ENCODE assay signal across 8 cellular contexts in genomic region chr3:37546876-37547275, GRCh38.
DNase-seq lines count a peak whose midpoint lies in the region; ATAC-seq and TF ChIP-seq lines count a peak whose summit lies in the region.

No MANE protein-coding gene starts in this region.

- H3K4me3 Mint-ChIP-seq in T-cell, result no peak overlapping the region

- no peak for TF ChIP-seq EP300 in suprapubic skin (IDR thresholded peaks at IDR 0.05)

- no peaks in the 10 kb centered on the region for H3K9me3 ChIP-seq in mammary epithelial cell (replicated peaks; ENCODE audit: insufficient read depth, low read length)
- no peaks in the 10 kb centered on the region for H3K9me3 ChIP-seq in suprapubic skin

- H2AFZ ChIP-seq in mammary epithelial cell (ENCODE audit: low read depth, low read length), result no peak overlapping the region

- no peaks in the 10 kb centered on the region for H3K4me1 Mint-ChIP-seq in T-cell

- no peak overlapping the region for H3K27ac ChIP-seq in mammary epithelial cell (ENCODE audit: insufficient read depth, low read depth, low read length)
- H3K27ac ChIP-seq in suprapubic skin, result no peak overlapping the region

- H4K20me1 ChIP-seq in mammary epithelial cell (ENCODE audit: insufficient read depth, low read length), result no peaks in the 10 kb centered on the region

- DNase-seq in EL (peak; percentile 41), HuH-7 (ENCODE audit: low spot score) (peak; percentile 38), mammary epithelial cell (peak; percentile 23), medulla oblongata (ENCODE audit: extremely low spot score) (peak; percentile 55), midbrain (lab: John Stamatoyannopoulos, UW) (no peak), suprapubic skin (ENCODE audit: low spot score in 2 of 2) (no peak), NCI-H748 treated with DMSO at 0.1 percent for 48 hours (lab: John Stamatoyannopoulos, UW) (no peak), T-cell (no peak)

- in situ Hi-C loops in mammary epithelial cell (cut with MboI; ENCODE audit: low sequenced_read_pairs in 2 of 2), result no loop called here

- no TSS peak for BruUV-seq in mammary epithelial cell (replicated peaks; lab: Mats Ljungman, UMichigan)

- dilution Hi-C loops in mammary epithelial cell (cut with HindIII; ENCODE audit: low sequenced_read_pairs), result no loop called here

- H3K9me3 Mint-ChIP-seq in T-cell, result no peaks in the 10 kb centered on the region

- no peaks in the 10 kb centered on the region for H3K36me3 Mint-ChIP-seq in T-cell

- no peak overlapping the region for H3K4me3 ChIP-seq in mammary epithelial cell (replicated peaks in 1 of 3; ENCODE audit: insufficient read depth in 1 of 3, low read depth in 2 of 3, low read length in 3 of 3)
- no peak overlapping the region for H3K4me3 ChIP-seq in suprapubic skin

- no peaks in the 10 kb centered on the region for H3K79me2 ChIP-seq in mammary epithelial cell (ENCODE audit: insufficient read depth, low read length)

- intact Hi-C loops in mammary epithelial cell (cut with micrococcal nuclease), result no loop called here

- H3K27me3 ChIP-seq in mammary epithelial cell (ENCODE audit: insufficient read depth, low read length), result no peaks in the 10 kb centered on the region
- H3K27me3 ChIP-seq in suprapubic skin, result no peaks in the 10 kb centered on the region

- no peaks in the 10 kb centered on the region for H3K27me3 Mint-ChIP-seq in T-cell

- no peak overlapping the region for H3K4me2 ChIP-seq in mammary epithelial cell (ENCODE audit: insufficient read depth, low read depth, low read length)

- no peak overlapping the region for H3K27ac Mint-ChIP-seq in T-cell

- no peaks in the 10 kb centered on the region for H3K36me3 ChIP-seq in mammary epithelial cell (ENCODE audit: insufficient read depth, low read length)
- H3K36me3 ChIP-seq in suprapubic skin, result peaks cover 8% of the 10 kb centered on the region

- TF ChIP-seq CTCF in mammary epithelial cell (conservative IDR thresholded peaks at IDR 0.05 in 1 of 2, IDR thresholded peaks at IDR 0.05 in 1 of 2; ENCODE audit: extremely low read depth in 1 of 2, insufficient read depth in 1 of 2, low read depth in 1 of 2, low read length in 2 of 2), result peak in 1 of 2 donors; percentile 47
- TF ChIP-seq CTCF in suprapubic skin (IDR thresholded peaks at IDR 0.05), result peak in 1 of 2 donors; percentile 22

- 7% methylated on average over 3 of the region's 3 CpGs for WGBS in mammary epithelial cell (ENCODE audit: low coverage, missing lambda C conversion rate)
- 28% methylated on average over 3 of the region's 3 CpGs for WGBS in suprapubic skin

- H3K9ac ChIP-seq in mammary epithelial cell (ENCODE audit: insufficient read depth, low read length), result no peak overlapping the region

- H3K4me1 ChIP-seq in mammary epithelial cell (ENCODE audit: insufficient read depth, low read length) (no peaks in the 10 kb centered on the region), suprapubic skin (peaks cover 6% of the 10 kb centered on the region)

- CTCF ChIA-PET in mammary epithelial cell (lab: Charles Lee; ENCODE audit: low non-redundant PET) (no interaction called here), T-cell (lab: Charles Lee) (no interaction called here)

- no peak for ATAC-seq in T-cell (replicated peaks in 1 of 4)

- POLR2A ChIA-PET in T-cell (lab: Charles Lee), result no interaction called here

- TF ChIP-seq POLR2A in suprapubic skin (IDR thresholded peaks at IDR 0.05), result no peak

Comparison
In these comparisons a context has a peak if more than half of its experiments do, and no peak if none do; other contexts are left out.
1. DNase-seq: peak in EL (single experiment), HuH-7 (single experiment), mammary epithelial cell (single experiment) and medulla oblongata (single experiment); none in midbrain (single experiment), suprapubic skin (0 of 2), NCI-H748 treated with DMSO at 0.1 percent for 48 hours (single experiment) and T-cell (0 of 34).